In genomic region chr3:24947103-24947502, GRCh38 we compare ENCODE assay signal across 7 cellular contexts.
"Had no signal": no experiment of that assay in that cellular context is flagged by ENCODE, and none has a peak within 500 bp of the region (broad histone marks: within the 10 kb centered on the region; RNA-seq: fewer than 3 reads in every experiment).

No MANE protein-coding gene starts in this region.

- H3K4me2 ChIP-seq: KMS-11 had no signal

- DNase-seq: IMR-90, KBM-7, KG1 had no signal

- H3K27ac ChIP-seq: HL-60, KMS-11 had no signal

- H3K9ac ChIP-seq: KMS-11 had no signal

- ATAC-seq: K562 had no signal

- FAIRE-seq: HTR-8/SVneo, K562 had no signal

- H3K4me3 ChIP-seq: K562 had no signal
